In the genomic region with DNA sequence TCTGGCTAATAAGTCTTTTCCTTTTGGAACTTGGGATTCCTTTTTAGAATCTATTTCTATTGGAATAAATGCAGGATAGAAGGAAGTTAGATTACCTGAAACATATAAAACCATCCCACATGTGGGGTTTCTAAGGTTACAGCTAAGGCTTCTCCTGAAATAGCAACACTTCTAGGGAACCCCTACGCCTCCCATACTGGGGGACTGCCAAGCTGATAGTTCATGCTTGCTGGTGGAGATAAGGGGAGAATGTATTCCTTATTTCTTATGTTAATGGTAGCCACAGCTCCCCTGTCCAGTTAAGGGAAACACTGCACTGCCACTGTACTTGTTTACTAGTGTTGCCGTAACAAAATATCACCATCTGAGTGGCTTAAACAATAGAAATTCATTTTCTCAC, we compare ENCODE assay signal across 23 cellular contexts.
"Had no signal": no experiment of that assay in that cellular context is flagged by ENCODE, and none has a peak within 500 bp of the region (broad histone marks: within the 10 kb centered on the region; RNA-seq: fewer than 3 reads in every experiment).

No MANE protein-coding gene starts in this region.

- H3K4me3 Mint-ChIP-seq: mesothelial cell of epicardium had no signal

- H3K36me3 ChIP-seq: esophagus squamous epithelium, gastrocnemius medialis, heart right ventricle, left lung, lower lobe of right lung had no signal

- H3K27ac Mint-ChIP-seq: mesothelial cell of epicardium had no signal

- FAIRE-seq: colon, endothelial cell of umbilical vein, islet of Langerhans, keratinocyte had no signal

- H3K27me3 ChIP-seq: dorsolateral prefrontal cortex, esophagus squamous epithelium, gastrocnemius medialis, heart right ventricle, left lung had no signal

- H3K4me1 ChIP-seq: esophagus squamous epithelium, gastrocnemius medialis, heart right ventricle, left lung, lower lobe of right lung had no signal

- H3K27ac ChIP-seq: coronary artery, esophagus squamous epithelium, gastrocnemius medialis, heart right ventricle, left lung, lower lobe of right lung had no signal

- DNase-seq: dermis blood vessel endothelial cell; dorsolateral prefrontal cortex; effector CD4-positive, alpha-beta T cell; effector memory CD4-positive, alpha-beta T cell; esophagus squamous epithelium; foreskin fibroblast; foreskin melanocyte; gastrocnemius medialis; glutamatergic neuron; heart right ventricle; hippocampal formation; left cardiac atrium; left lung; left ventricle myocardium superior; lower lobe of right lung; mesenchymal stem cell; mucosa of descending colon had no signal

- H3K36me3 Mint-ChIP-seq: mesothelial cell of epicardium had no signal

- H3K9me3 ChIP-seq: esophagus squamous epithelium, gastrocnemius medialis, heart right ventricle, left lung, lower lobe of right lung, mucosa of descending colon had no signal

- H3K4me3 ChIP-seq: coronary artery, dorsolateral prefrontal cortex, esophagus squamous epithelium, gastrocnemius medialis, heart right ventricle, left lung, lower lobe of right lung, mucosa of descending colon had no signal
